ENCODE assay signal across 17 cellular contexts in genomic region chr12:119683413-119683812, GRCh38. TPM values are rescaled to one million over a fixed set of nuclear protein-coding genes. Genes with fewer than 3 reads are reported as not detected.
DNase-seq lines count a peak whose midpoint lies in the region; ATAC-seq, FAIRE-seq and TF ChIP-seq lines count a peak whose summit lies in the region.
"Had no signal": no experiment of that assay in that cellular context is flagged by ENCODE, and none has a peak within 500 bp of the region (broad histone marks: within the 10 kb centered on the region; RNA-seq: fewer than 3 reads in every experiment).

No MANE protein-coding gene starts in this region.

- CTCF ChIA-PET in PC-3 (lab: Charles Lee), result no interaction called here

- no peak for FAIRE-seq in pancreas (lab: Jason Lieb, UNC)
- FAIRE-seq in urothelium cell line (lab: Jason Lieb, UNC), result no peak

- peak; percentile 63 for ATAC-seq in PC-3
- ATAC-seq in pancreas, result peak in 1 of 4 donors; percentile 12
- no peak for ATAC-seq in GM19452 (IDR thresholded peaks at IDR 0.05; ENCODE audit: unreplicated experiment)
- no peak for ATAC-seq in GM21423 (IDR thresholded peaks at IDR 0.05; ENCODE audit: unreplicated experiment)
- ATAC-seq in Right ventricle myocardium superior (ENCODE audit: poor library complexity), result no peak

- H3K36me3 ChIP-seq in DOHH2 (ENCODE audit: control insufficient read depth, low read length) (peaks cover 77% of the 10 kb centered on the region), PC-3 (ENCODE audit: low read depth, low read length) (peaks cover 44% of the 10 kb centered on the region), pancreas (peaks cover 8 to 39% (median 21%) of the 10 kb centered on the region in 3 donors)

- H3F3A ChIP-seq in DOHH2 (ENCODE audit: control insufficient read depth, insufficient read depth) (peaks cover 18% of the 10 kb centered on the region), PC-3 (ENCODE audit: low read length, unreplicated experiment) (no peaks in the 10 kb centered on the region)

- BruUV-seq in PC-3 (replicated peaks; lab: Mats Ljungman, UMichigan), result no TSS peak

- peak overlapping the region; percentile 63 for H3K27ac Mint-ChIP-seq in dendritic cell treated with granulocyte-macrophage colony-stimulating factor and Interleukin-4, amounts not matched to agents 40 ng/mL and 50 ng/mL, for 4 days

- no peak overlapping the region for H3K4me3 Mint-ChIP-seq in dendritic cell treated with granulocyte-macrophage colony-stimulating factor and Interleukin-4, amounts not matched to agents 40 ng/mL and 50 ng/mL, for 4 days
- H3K4me3 Mint-ChIP-seq: activated CD8-positive, alpha-beta memory T cell treated with anti-CD3 and anti-CD28 coated beads, Interleukin-2, amount 10 ng/mL, durations not matched to agents 7 days and 5 days; CD4-positive, alpha-beta T cell; effector memory CD8-positive, alpha-beta T cell had no signal

- H3K4me2 ChIP-seq in DOHH2 (ENCODE audit: low read length) (0 out of 2 replicates have a peak overlapping the region, but pooled peaks have one; percentile 64), PC-3 (ENCODE audit: low read length) (no peak overlapping the region)
- H3K4me2 ChIP-seq: PC-9 had no signal

- peaks cover 16% of the 10 kb centered on the region for H3K4me1 Mint-ChIP-seq in dendritic cell treated with granulocyte-macrophage colony-stimulating factor and Interleukin-4, amounts not matched to agents 40 ng/mL and 50 ng/mL, for 4 days (ENCODE audit: low read depth)

- H3K27ac ChIP-seq in DOHH2 (ENCODE audit: low read depth, low read length) (no peak overlapping the region; the same call in 1 of the 2 replicates), PC-3 (ENCODE audit: low read length) (peak overlapping the region; percentile 12), pancreas (peak overlapping the region in 3 of 4 donors; percentile 9 to 31 (median 13))
- H3K27ac ChIP-seq: PC-9 had no signal

- no peak overlapping the region for H2AFZ ChIP-seq in PC-3 (ENCODE audit: low read length)
- H2AFZ ChIP-seq: PC-9 had no signal

- H3K36me3 Mint-ChIP-seq in dendritic cell treated with granulocyte-macrophage colony-stimulating factor and Interleukin-4, amounts not matched to agents 40 ng/mL and 50 ng/mL, for 4 days (ENCODE audit: low read depth), result peaks cover 39% of the 10 kb centered on the region

- H3K27me3 ChIP-seq in DOHH2 (ENCODE audit: control insufficient read depth, low read length), result no peaks in the 10 kb centered on the region
- no peaks in the 10 kb centered on the region for H3K27me3 ChIP-seq in PC-3 (ENCODE audit: low read length)
- H3K27me3 ChIP-seq in pancreas, result no peaks in the 10 kb centered on the region
- H3K27me3 ChIP-seq: heart left ventricle had no signal

- intact Hi-C loops in PC-3 (cut with micrococcal nuclease) (no loop called here), pancreas (cut with DNase I) (loop anchor here in 1 of 3 donors (10.0 kb wide), 1 partner anchor 91 kb away; no protein-coding TSS in a partner anchor), Right ventricle myocardium superior (cut with DNase I) (no loop called here)
- intact Hi-C loops in dendritic cell treated with granulocyte-macrophage colony-stimulating factor and Interleukin-4, amounts not matched to agents 40 ng/mL and 50 ng/mL, for 4 days (cut with micrococcal nuclease), result no loop called here

- 72 to 75% methylated on average over 6 of the region's 6 CpGs for WGBS in pancreas, 2 donors

- H3K27me3 Mint-ChIP-seq in dendritic cell treated with granulocyte-macrophage colony-stimulating factor and Interleukin-4, amounts not matched to agents 40 ng/mL and 50 ng/mL, for 4 days, result no peaks in the 10 kb centered on the region
- H3K27me3 Mint-ChIP-seq: activated CD8-positive, alpha-beta memory T cell treated with anti-CD3 and anti-CD28 coated beads, Interleukin-2, amount 10 ng/mL, durations not matched to agents 7 days and 5 days; CD4-positive, alpha-beta T cell; effector memory CD8-positive, alpha-beta T cell had no signal

- H4K20me1 ChIP-seq in DOHH2 (ENCODE audit: control insufficient read depth, insufficient read depth, low read depth, low read length) (no peaks in the 10 kb centered on the region), PC-3 (ENCODE audit: low read length) (no peaks in the 10 kb centered on the region)

- no peak overlapping the region for H3K4me3 ChIP-seq in DOHH2 (ENCODE audit: low read length)
- H3K4me3 ChIP-seq in PC-3 (ENCODE audit: low read length), result no peak overlapping the region
- no peak overlapping the region for H3K4me3 ChIP-seq in pancreas
- H3K4me3 ChIP-seq: heart left ventricle, lung, PC-9 had no signal

- DNase-seq in PC-3 (peak; percentile 64), pancreas (no peak), urothelium cell line (ENCODE audit: low spot score) (no peak), Right ventricle myocardium superior (no peak)
- DNase-seq: activated CD8-positive, alpha-beta memory T cell treated with anti-CD3 and anti-CD28 coated beads, Interleukin-2, amount 10 ng/mL, durations not matched to agents 7 days and 5 days; CD4-positive, alpha-beta T cell; effector memory CD8-positive, alpha-beta T cell; heart left ventricle; NCI-H2227 treated with DMSO at 0.1 percent for 48 hours; PC-9; stimulated activated CD4-positive, alpha-beta T cell treated with anti-CD3 and anti-CD28 coated beads, Interleukin-1b, Interleukin-23, amount 100 ng/mL, for 48 hours; stimulated activated naive CD4-positive, alpha-beta T cell had no signal

- H3K9ac ChIP-seq in PC-3 (ENCODE audit: low read length), result no peak overlapping the region

- H3K9me3 ChIP-seq in DOHH2 (ENCODE audit: control insufficient read depth, insufficient read depth, low read length) (no peaks in the 10 kb centered on the region), PC-3 (ENCODE audit: low read length) (no peaks in the 10 kb centered on the region), pancreas (no peaks in the 10 kb centered on the region)
- H3K9me3 ChIP-seq: heart left ventricle had no signal

- TF ChIP-seq CTCF in DOHH2 (IDR thresholded peaks at IDR 0.05; ENCODE audit: low read depth, low read length, poor library complexity, severe bottlenecking) (no peak), PC-3 (conservative IDR thresholded peaks at IDR 0.05; ENCODE audit: low read depth, low read length) (no peak), pancreas (IDR thresholded peaks at IDR 0.05) (no peak)

- no peaks in the 10 kb centered on the region for H3K79me2 ChIP-seq in DOHH2 (ENCODE audit: control insufficient read depth, low read length)
- H3K79me2 ChIP-seq in PC-3 (ENCODE audit: low read length), result no peaks in the 10 kb centered on the region

- H3K9me3 Mint-ChIP-seq in dendritic cell treated with granulocyte-macrophage colony-stimulating factor and Interleukin-4, amounts not matched to agents 40 ng/mL and 50 ng/mL, for 4 days, result no peaks in the 10 kb centered on the region
- H3K9me3 Mint-ChIP-seq: CD4-positive, alpha-beta T cell; effector memory CD8-positive, alpha-beta T cell had no signal

- H3K4me1 ChIP-seq in DOHH2 (ENCODE audit: control insufficient read depth, low read length) (peaks cover 34% of the 10 kb centered on the region), PC-3 (ENCODE audit: insufficient read depth, low read length) (peaks cover 10% of the 10 kb centered on the region), pancreas (peaks cover 0 to 33% (median 11%) of the 10 kb centered on the region in 3 donors)

- H3K9me2 ChIP-seq in DOHH2 (replicated peaks; ENCODE audit: control insufficient read depth, low read length) (no peaks in the 10 kb centered on the region), PC-3 (replicated peaks; ENCODE audit: low read length) (no peaks in the 10 kb centered on the region)

- POLR2A ChIA-PET in PC-3 (lab: Charles Lee; ENCODE audit: unreplicated experiment), result no interaction called here

RNA-seq across cellular contexts. Expression of gene PRKAB1, which starts 15.5 kb away (rescaled TPM):
- total RNA-seq in PC-3 (2014; rRNA removed) (16.0 and 16.2 TPM in 2 replicates), pancreas (10 to 100 TPM; 12.4 to 23.7 (median 18.6) TPM), Right ventricle myocardium superior (9.3 TPM)
- polyA plus RNA-seq in pancreas, result 10 to 100 TPM; 20.6 to 38.2 TPM
